2 cellular contexts compared by ENCODE assay signal in genomic region chr7:155807805-155808550, GRCh38.
A peak's percentile ranks its signal among the peaks of the same experiment; 100 is the strongest.
TF ChIP-seq lines count a peak whose summit lies in the region.

No MANE protein-coding gene starts in this region.

TF ChIP-seq in GM12878, 131 proteins besides CTCF, POLR2A, EP300 and RAD21 (continued from another document):
- TF ChIP-seq STAT3 (IDR thresholded peaks at IDR 0.05; ENCODE audit: low read depth, low read length) (no peak), ZBTB11 (CRISPR knock-in tag; IDR thresholded peaks at IDR 0.05) (no peak), PRDM15 (CRISPR knock-in tag; IDR thresholded peaks at IDR 0.05) (no peak), CBX3 (IDR thresholded peaks at IDR 0.05; ENCODE audit: borderline replicate concordance, low read depth) (no peak), ATF7 (IDR thresholded peaks at IDR 0.05; ENCODE audit: low read depth) (no peak), CREB1 (IDR thresholded peaks at IDR 0.05; ENCODE audit: low read depth) (no peak), EGR1 (IDR thresholded peaks at IDR 0.05; ENCODE audit: borderline replicate concordance in 1 of 2, low read depth in 2 of 2, low read length in 2 of 2) (no peak)

TF ChIP-seq in liver, 16 proteins besides CTCF, POLR2A, EP300 and RAD21 (continued from another document):
- TF ChIP-seq REST (IDR thresholded peaks at IDR 0.05) (peak; percentile 24), NR2F2 (IDR thresholded peaks at IDR 0.05) (peak; percentile 71), RXRA (IDR thresholded peaks at IDR 0.05) (peak; percentile 95 to 96), HNF4A (conservative IDR thresholded peaks at IDR 0.05) (peak; percentile 78 to 83), GABPA (IDR thresholded peaks at IDR 0.05 in 1 of 2, conservative IDR thresholded peaks at IDR 0.05 in 1 of 2) (no peak), HNF4G (IDR thresholded peaks at IDR 0.05) (peak; percentile 59), FOXA2 (IDR thresholded peaks at IDR 0.05) (peak; percentile 13), JUND (IDR thresholded peaks at IDR 0.05) (peak; percentile 81 to 86), EGR1 (IDR thresholded peaks at IDR 0.05; ENCODE audit: low read depth in 2 of 2) (peak; percentile 28 to 78), TAF1 (conservative IDR thresholded peaks at IDR 0.05) (peak; percentile 62), FOXA1 (IDR thresholded peaks at IDR 0.05) (no peak), SP1 (IDR thresholded peaks at IDR 0.05) (peak; percentile 91), YY1 (IDR thresholded peaks at IDR 0.05) (peak; percentile 65), ZBTB33 (IDR thresholded peaks at IDR 0.05) (peak; percentile 79), ATF3 (IDR thresholded peaks at IDR 0.05) (peak; percentile 53)
TF ChIP-seq in liver: peak in this region for 14.
